17 cellular contexts compared by ENCODE assay signal in genomic region chr13:40506592-40507446, GRCh38.
"Had no signal": no experiment of that assay in that cellular context is flagged by ENCODE, and none has a peak within 500 bp of the region (broad histone marks: within the 10 kb centered on the region; RNA-seq: fewer than 3 reads in every experiment).

No MANE protein-coding gene starts in this region.

- H3K9me3 Mint-ChIP-seq: immature natural killer cell; memory B cell; T-helper 1 cell treated with Interleukin-12 subunit alpha and Interleukin-12 subunit beta and Interleukin-4 antibody, amounts not matched to agents 30 μg/mL and 1 μg/mL, for 36 hours had no signal

- H3K36me3 Mint-ChIP-seq: brain, memory B cell had no signal

- H3K27me3 ChIP-seq: gastrocnemius medialis, heart right ventricle, neutrophil, tibial nerve had no signal

- H3K27ac Mint-ChIP-seq: activated CD4-positive, alpha-beta T cell treated with anti-CD3 and anti-CD28 coated beads, Interleukin-2, amount 10 ng/mL, durations not matched to agents 24 days and 14 days; activated naive CD8-positive, alpha-beta T cell treated with anti-CD3 and anti-CD28 coated beads, Interleukin-2, amount 10 ng/mL, durations not matched to agents 7 days and 5 days; immature natural killer cell; memory B cell; T-helper 1 cell treated with Interleukin-12 subunit alpha and Interleukin-12 subunit beta and Interleukin-4 antibody, amounts not matched to agents 30 μg/mL and 1 μg/mL, for 36 hours had no signal

- ATAC-seq: gastrocnemius medialis, mucosa of descending colon had no signal

- H3K27ac ChIP-seq: neutrophil had no signal

- H3K9me3 ChIP-seq: gastrocnemius medialis, mucosa of descending colon, neutrophil had no signal

- DNase-seq: activated CD4-positive, alpha-beta T cell treated with anti-CD3 and anti-CD28 coated beads, Interleukin-2, amount 10 ng/mL, durations not matched to agents 24 days and 14 days; activated CD8-positive, alpha-beta memory T cell treated with anti-CD3 and anti-CD28 coated beads, Interleukin-2, amount 50 U/mL, for 48 hours; activated gamma-delta T cell; activated naive CD8-positive, alpha-beta T cell treated with anti-CD3 and anti-CD28 coated beads, Interleukin-2, amount 10 ng/mL, durations not matched to agents 7 days and 5 days; caudate nucleus; heart right ventricle; immature natural killer cell; left ventricle myocardium superior; mucosa of descending colon; naive B cell; substantia nigra had no signal

- H3K27me3 Mint-ChIP-seq: activated CD4-positive, alpha-beta T cell treated with anti-CD3 and anti-CD28 coated beads, Interleukin-2, amount 10 ng/mL, durations not matched to agents 24 days and 14 days; brain; memory B cell; naive B cell had no signal

- H3K4me3 Mint-ChIP-seq: activated CD4-positive, alpha-beta T cell treated with anti-CD3 and anti-CD28 coated beads, Interleukin-2, amount 10 ng/mL, durations not matched to agents 24 days and 14 days; activated naive CD8-positive, alpha-beta T cell treated with anti-CD3 and anti-CD28 coated beads, Interleukin-2, amount 10 ng/mL, durations not matched to agents 7 days and 5 days; brain; immature natural killer cell; memory B cell; T-helper 1 cell treated with Interleukin-12 subunit alpha and Interleukin-12 subunit beta and Interleukin-4 antibody, amounts not matched to agents 30 μg/mL and 1 μg/mL, for 36 hours had no signal

- H3K4me1 Mint-ChIP-seq: immature natural killer cell had no signal
